ENCODE assay signal across 25 cellular contexts in the genomic region with DNA sequence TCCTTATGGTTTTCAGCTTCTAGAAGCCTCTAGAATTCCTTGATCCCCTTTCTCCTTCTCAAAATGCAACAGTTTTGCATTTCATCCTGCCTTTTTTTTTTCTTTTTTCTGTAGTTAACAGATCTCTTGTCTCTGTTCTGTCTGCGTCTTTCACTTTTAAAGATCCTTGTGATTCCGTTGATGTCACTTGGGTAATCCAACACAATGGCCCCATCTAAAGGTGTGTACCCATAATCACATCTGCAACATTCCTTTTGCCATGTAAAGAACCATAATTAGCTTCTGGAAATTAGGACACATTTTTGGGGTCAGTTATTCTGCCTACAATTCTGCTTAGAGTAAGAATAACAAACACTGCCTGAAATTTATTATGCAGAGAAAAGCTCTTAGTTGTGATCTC.
"Had no signal": no experiment of that assay in that cellular context is flagged by ENCODE, and none has a peak within 500 bp of the region (broad histone marks: within the 10 kb centered on the region; RNA-seq: fewer than 3 reads in every experiment).

No MANE protein-coding gene starts in this region.

- H3K4me1 Mint-ChIP-seq: immature natural killer cell, naive B cell, nephron had no signal

- H3K4me3 Mint-ChIP-seq: immature natural killer cell, naive B cell, nephron had no signal

- H3K27ac ChIP-seq: coronary artery, heart left ventricle, left ventricle myocardium inferior, pancreas, stomach, thoracic aorta, transverse colon had no signal

- FAIRE-seq: endometrium, frontal cortex, keratinocyte, pancreas, small intestine had no signal

- H3K27me3 Mint-ChIP-seq: naive B cell, progenitor cell of endocrine pancreas had no signal

- H3K36me3 Mint-ChIP-seq: immature natural killer cell, naive B cell had no signal

- ATAC-seq: esophagus mucosa, pancreas, right cardiac atrium had no signal

- H3K4me3 ChIP-seq: coronary artery, heart left ventricle, left ventricle myocardium inferior, lung, pancreas, stomach, thoracic aorta, transverse colon had no signal

- H3K9me3 Mint-ChIP-seq: naive B cell, nephron had no signal

- H3K36me3 ChIP-seq: heart left ventricle, left ventricle myocardium inferior, pancreas, stomach, thoracic aorta, transverse colon had no signal

- H3K4me1 ChIP-seq: pancreas, stomach, transverse colon had no signal

- H3K9me3 ChIP-seq: heart left ventricle, left ventricle myocardium inferior, pancreas, stomach, thoracic aorta, transverse colon had no signal

- H3K27ac Mint-ChIP-seq: immature natural killer cell, naive B cell, nephron, progenitor cell of endocrine pancreas had no signal

- DNase-seq: effector CD8-positive, alpha-beta T cell; heart left ventricle; hippocampal formation; immature natural killer cell; left ventricle myocardium inferior; mesenchymal stem cell; naive B cell; occipital lobe; pancreas; right cardiac atrium; small intestine; stimulated activated CD4-positive, alpha-beta T cell treated with anti-CD3 and anti-CD28 coated beads, Interleukin-12 subunit alpha, Interleukin-12 subunit beta, amount 100 ng/mL, for 4 hours; stimulated activated naive CD4-positive, alpha-beta T cell; stomach; substantia nigra; transverse colon had no signal

- H3K27me3 ChIP-seq: heart left ventricle, pancreas, stomach, transverse colon had no signal
